8 cellular contexts compared by ENCODE assay signal in genomic region chr17:34420254-34420766, GRCh38. TPM values are rescaled to one million over a fixed set of nuclear protein-coding genes. Genes with fewer than 3 reads are reported as not detected.
DNase-seq lines count a peak whose midpoint lies in the region; ATAC-seq and TF ChIP-seq lines count a peak whose summit lies in the region.

No MANE protein-coding gene starts in this region.

- no peak overlapping the region for H3K4ac ChIP-seq in trophoblast cell (ENCODE audit: low read depth, low read length)

- H3K27ac ChIP-seq in RWPE2 (ENCODE audit: poor library complexity, severe bottlenecking) = no peak overlapping the region
- no peak overlapping the region for H3K27ac ChIP-seq in trophoblast cell (ENCODE audit: low read depth, low read length)

- H3K36me3 Mint-ChIP-seq in type B pancreatic cell = no peaks in the 10 kb centered on the region

- H3K27ac Mint-ChIP-seq in type B pancreatic cell = no peak overlapping the region

- no peak overlapping the region for H4K8ac ChIP-seq in trophoblast cell (ENCODE audit: low read depth, low read length)

- H2AFZ ChIP-seq in trophoblast cell (ENCODE audit: insufficient read depth, low read length, poor library complexity) = no peak overlapping the region

- no peak overlapping the region for H3K4me2 ChIP-seq in trophoblast cell (ENCODE audit: low read length)

- no peaks in the 10 kb centered on the region for H3K4me1 ChIP-seq in RWPE2 (ENCODE audit: insufficient read depth, poor library complexity, severe bottlenecking)
- H3K4me1 ChIP-seq in trophoblast cell (ENCODE audit: control insufficient read depth in 1 of 2, insufficient read depth in 2 of 2, low read length in 2 of 2) = no peaks in the 10 kb centered on the region

- H2BK12ac ChIP-seq in trophoblast cell (ENCODE audit: low read length) = no peak overlapping the region

- no CpG with 5 or more reads among the region's 6 CpGs for WGBS in trophoblast cell (ENCODE audit: extremely low coverage, insufficient coverage, insufficient read length)

- no peak overlapping the region for H3K4me3 ChIP-seq in RWPE2 (ENCODE audit: severe bottlenecking)
- H3K4me3 ChIP-seq in trophoblast cell (ENCODE audit: low read depth, low read length) = no peak overlapping the region

- ATAC-seq in RWPE2 (ENCODE audit: low read depth) = peak; percentile 70; the same call in 2 of the 3 replicates
- ATAC-seq in HG03280 (IDR thresholded peaks at IDR 0.05; ENCODE audit: unreplicated experiment) = no peak

- no peak overlapping the region for H3K18ac ChIP-seq in trophoblast cell (ENCODE audit: low read length)

- peak; percentile 87 for TF ChIP-seq CTCF in RWPE2 (IDR thresholded peaks at IDR 0.05; ENCODE audit: poor library complexity, severe bottlenecking)
- TF ChIP-seq CTCF in type B pancreatic cell (conservative IDR thresholded peaks at IDR 0.05) = peak; percentile 96

- H2AK5ac ChIP-seq in trophoblast cell (ENCODE audit: low read length) = no peak overlapping the region

- H3K9me3 ChIP-seq in RWPE2 (ENCODE audit: severe bottlenecking) = no peaks in the 10 kb centered on the region
- H3K9me3 ChIP-seq in trophoblast cell (ENCODE audit: insufficient read depth, low read depth, low read length) = peaks cover 2% of the 10 kb centered on the region

- no peak overlapping the region for H3K23ac ChIP-seq in trophoblast cell (ENCODE audit: low read length)

- H3K9me3 Mint-ChIP-seq in type B pancreatic cell = no peaks in the 10 kb centered on the region

- no peak overlapping the region for H4K91ac ChIP-seq in trophoblast cell (ENCODE audit: low read depth, low read length)

- no peaks in the 10 kb centered on the region for H3K4me1 Mint-ChIP-seq in type B pancreatic cell (ENCODE audit: unreplicated experiment)

- H4K12ac ChIP-seq in trophoblast cell (ENCODE audit: low read depth, low read length) = no peak overlapping the region

- H2BK120ac ChIP-seq in trophoblast cell (ENCODE audit: insufficient read depth, low read length, poor library complexity) = no peak overlapping the region

- DNase-seq in D341Med (ENCODE audit: low spot score) (peak; percentile 90), KG1 (lab: John Stamatoyannopoulos, UW) (peak; percentile 35), RWPE2 (ENCODE audit: low spot score) (no peak), foreskin melanocyte (peak; percentile 36), trophoblast cell (peak; percentile 62 to 75), type B pancreatic cell (ENCODE audit: extremely low spot score, unreplicated experiment) (no peak)
- DNase-seq in activated T-helper 9 cell treated with anti-CD3 and anti-CD28 coated beads, Interleukin-2, amount 50 U/mL, for 16 hours (ENCODE audit: low read depth) = peak; percentile 31

- H3K14ac ChIP-seq in trophoblast cell (ENCODE audit: low read length) = no peak overlapping the region

- no peaks in the 10 kb centered on the region for H3K79me2 ChIP-seq in trophoblast cell (ENCODE audit: control insufficient read depth, insufficient read depth, low read length, poor library complexity)

- H3K9ac ChIP-seq in trophoblast cell (ENCODE audit: low read length) = no peak overlapping the region

- H3K36me3 ChIP-seq in RWPE2 (ENCODE audit: low read depth) (no peaks in the 10 kb centered on the region), trophoblast cell (ENCODE audit: control insufficient read depth in 1 of 2, insufficient read depth in 2 of 2, low read length in 2 of 2) (no peaks in the 10 kb centered on the region)

- H3K27me3 Mint-ChIP-seq in type B pancreatic cell = peaks cover 81% of the 10 kb centered on the region

- H3K27me3 ChIP-seq in RWPE2 (ENCODE audit: insufficient read depth, poor library complexity, severe bottlenecking) = peaks cover 18% of the 10 kb centered on the region
- peaks cover 13% of the 10 kb centered on the region for H3K27me3 ChIP-seq in trophoblast cell (ENCODE audit: insufficient read depth, low read length)

- no peaks in the 10 kb centered on the region for H3K79me1 ChIP-seq in trophoblast cell (ENCODE audit: low read length)

- H3K4me3 Mint-ChIP-seq in type B pancreatic cell = no peak overlapping the region

- H2BK5ac ChIP-seq in trophoblast cell (ENCODE audit: low read depth, low read length, poor library complexity) = no peak overlapping the region

RNA-seq across cellular contexts. Expression of gene CCL1, which starts 57.3 kb away (rescaled TPM):
- not detected in 2 replicates for polyA plus RNA-seq in trophoblast cell (2013)
- not detected in 2 replicates for total RNA-seq in type B pancreatic cell (ENCODE audit: low replicate concordance)

Comparison
In these comparisons a context has a peak if more than half of its experiments do, and no peak if none do; other contexts are left out.
1. DNase-seq: peak in D341Med (single experiment), KG1 (single experiment), activated T-helper 9 cell treated with anti-CD3 and anti-CD28 coated beads, Interleukin-2, amount 50 U/mL, for 16 hours (single experiment), foreskin melanocyte (single experiment) and trophoblast cell (2 of 2); none in RWPE2 (single experiment) and type B pancreatic cell (single experiment).